ENCODE assay signal across 16 cellular contexts in genomic region chr14:35688427-35688826, GRCh38.
A peak's percentile ranks its signal among the peaks of the same experiment; 100 is the strongest.
DNase-seq lines count a peak whose midpoint lies in the region; ATAC-seq lines count a peak whose summit lies in the region.
"Had no signal": no experiment of that assay in that cellular context is flagged by ENCODE, and none has a peak within 500 bp of the region (broad histone marks: within the 10 kb centered on the region; RNA-seq: fewer than 3 reads in every experiment).

No MANE protein-coding gene starts in this region.

- no peaks in the 10 kb centered on the region for H3K9me3 ChIP-seq in KOPT-K1 (ENCODE audit: insufficient read depth, low read length, poor library complexity, severe bottlenecking)

- no peaks in the 10 kb centered on the region for H3K36me3 Mint-ChIP-seq in activated T-cell treated with anti-CD3 and anti-CD28 coated beads, Interleukin-2, amount 50 U/mL, for 72 hours (ENCODE audit: insufficient read depth in 2 of 2)
- peaks cover 15% of the 10 kb centered on the region for H3K36me3 Mint-ChIP-seq in effector memory CD8-positive, alpha-beta T cell (ENCODE audit: insufficient read depth)

- H3K27me3 Mint-ChIP-seq in activated T-cell treated with anti-CD3 and anti-CD28 coated beads, Interleukin-2, amount 50 U/mL, for 72 hours (ENCODE audit: low read depth): no peaks in the 10 kb centered on the region
- no peaks in the 10 kb centered on the region for H3K27me3 Mint-ChIP-seq in effector memory CD8-positive, alpha-beta T cell

- no peak for DNase-seq in activated T-cell treated with anti-CD3 and anti-CD28 coated beads, Interleukin-2, amount 50 U/mL, for 72 hours
- DNase-seq in activated T-cell treated with anti-CD3 and anti-CD28 coated beads, Interleukin-2, amount 50 U/mL, for 48 hours: no peak
- no peak for DNase-seq in effector memory CD8-positive, alpha-beta T cell
- no peak for DNase-seq in COR-L47 (lab: John Stamatoyannopoulos, UW)
- DNase-seq: C1 segment of cervical spinal cord, DMS53, KBM-7, NCI-H1436 treated with DMSO at 0.1 percent for 48 hours, NCI-H2081 treated with DMSO at 0.1 percent for 48 hours, NCI-H510A, NCI-H774 had no signal

- H3K4me1 Mint-ChIP-seq in activated T-cell treated with anti-CD3 and anti-CD28 coated beads, Interleukin-2, amount 50 U/mL, for 72 hours (ENCODE audit: low read depth): peaks cover 18% of the 10 kb centered on the region
- peaks cover 0 to 4% of the 10 kb centered on the region in 2 donors for H3K4me1 Mint-ChIP-seq in effector memory CD8-positive, alpha-beta T cell (ENCODE audit: low read depth in 2 of 2)

- peaks cover 4% of the 10 kb centered on the region; the same call in 1 of the 2 replicates for H3K36me3 ChIP-seq in KOPT-K1 (ENCODE audit: insufficient read depth, low read length)

- ATAC-seq in activated T-cell treated with anti-CD3 and anti-CD28 coated beads, Interleukin-2, amount 50 U/mL, for 72 hours (replicated peaks in 1 of 2): peak; percentile 2 to 40
- ATAC-seq in GM18502 (IDR thresholded peaks at IDR 0.05; ENCODE audit: poor library complexity, unreplicated experiment) (peak; percentile 5), GM18907 (IDR thresholded peaks at IDR 0.05; ENCODE audit: unreplicated experiment) (no peak), GM19467 (IDR thresholded peaks at IDR 0.05; ENCODE audit: unreplicated experiment) (no peak)
- no peak for ATAC-seq in effector memory CD8-positive, alpha-beta T cell (replicated peaks)

- H3K27ac Mint-ChIP-seq in activated T-cell treated with anti-CD3 and anti-CD28 coated beads, Interleukin-2, amount 50 U/mL, for 72 hours: no peak overlapping the region
- peak overlapping the region; percentile 17 to 46 for H3K27ac Mint-ChIP-seq in effector memory CD8-positive, alpha-beta T cell

- peak overlapping the region; percentile 46 for H3K27ac ChIP-seq in KOPT-K1 (ENCODE audit: low read depth, low read length, poor library complexity, severe bottlenecking)
- H3K27ac ChIP-seq: HL-60 had no signal

- H3K4me3 Mint-ChIP-seq in activated T-cell treated with anti-CD3 and anti-CD28 coated beads, Interleukin-2, amount 50 U/mL, for 72 hours: peak overlapping the region in 1 of 2 donors; percentile 8
- H3K4me3 Mint-ChIP-seq in effector memory CD8-positive, alpha-beta T cell: no peak overlapping the region

- H3K9me3 Mint-ChIP-seq in activated T-cell treated with anti-CD3 and anti-CD28 coated beads, Interleukin-2, amount 50 U/mL, for 72 hours: no peaks in the 10 kb centered on the region
- H3K9me3 Mint-ChIP-seq in effector memory CD8-positive, alpha-beta T cell: no peaks in the 10 kb centered on the region

Comparison
In these comparisons a context has a peak if more than half of its experiments do, and no peak if none do; other contexts are left out.
1. ATAC-seq: peak in activated T-cell treated with anti-CD3 and anti-CD28 coated beads, Interleukin-2, amount 50 U/mL, for 72 hours (2 of 2) and GM18502 (single experiment); none in effector memory CD8-positive, alpha-beta T cell (single experiment), GM18907 (single experiment) and GM19467 (single experiment).